In genomic region chr6:46053034-46053933, GRCh38 we compare ENCODE assay signal across 14 cellular contexts. TPM values are rescaled to one million over a fixed set of nuclear protein-coding genes. Genes with fewer than 3 reads are reported as not detected.
DNase-seq lines count a peak whose midpoint lies in the region; ATAC-seq, FAIRE-seq and TF ChIP-seq lines count a peak whose summit lies in the region.
"Had no signal": no experiment of that assay in that cellular context is flagged by ENCODE, and none has a peak within 500 bp of the region (broad histone marks: within the 10 kb centered on the region; RNA-seq: fewer than 3 reads in every experiment).

No MANE protein-coding gene starts in this region.

- DNase-seq in natural killer cell treated with Interleukin-12 subunit alpha and Interleukin-12 subunit beta and Interleukin-15 and Interleukin-18, amount 100 ng/mL, for 72 hours (ENCODE audit: low spot score) = no peak
- DNase-seq in natural killer cell (no peak), fibroblast of the aortic adventitia (ENCODE audit: low read depth) (peak; percentile 37), pancreas (no peak), aorta (no peak), GM19239 (ENCODE audit: insufficient read length, low spot score) (no peak), COLO829 (ENCODE audit: low spot score) (no peak)
- no peak for DNase-seq in activated CD8-positive, alpha-beta memory T cell treated with anti-CD3 and anti-CD28 coated beads for 24 hours
- DNase-seq: BE2C; GOT3; PC-9; stimulated activated naive B cell treated with anti-CD40 and anti-IgM and Interleukin-4, amounts not matched to agents 10 μg/mL and 1 μg/mL and 100 μg/mL, for 72 hours; T1000 had no signal

- peak overlapping the region; percentile 1 to 22 for H3K27ac Mint-ChIP-seq in natural killer cell treated with Interleukin-12 subunit alpha and Interleukin-12 subunit beta and Interleukin-15 and Interleukin-18, amount 100 ng/mL, for 72 hours
- H3K27ac Mint-ChIP-seq in natural killer cell = no peak overlapping the region
- H3K27ac Mint-ChIP-seq: IgD-negative memory B cell; stimulated activated naive B cell treated with anti-CD40 and anti-IgM and Interleukin-4, amounts not matched to agents 10 μg/mL and 1 μg/mL and 100 μg/mL, for 72 hours had no signal

- intact Hi-C loops in natural killer cell (cut with micrococcal nuclease) (no loop called here), pancreas (cut with DNase I) (no loop called here), aorta (cut with DNase I) (no loop called here)

- H3K27me3 ChIP-seq in pancreas = no peaks in the 10 kb centered on the region
- no peaks in the 10 kb centered on the region for H3K27me3 ChIP-seq in aorta (ENCODE audit: control insufficient read depth in 1 of 2, insufficient read depth in 2 of 2, low read length in 1 of 2)
- H3K27me3 ChIP-seq: BE2C had no signal

- no peaks in the 10 kb centered on the region for H3K9me3 Mint-ChIP-seq in natural killer cell treated with Interleukin-12 subunit alpha and Interleukin-12 subunit beta and Interleukin-15 and Interleukin-18, amount 100 ng/mL, for 72 hours
- H3K9me3 Mint-ChIP-seq in natural killer cell = no peaks in the 10 kb centered on the region

- H3K4me1 Mint-ChIP-seq in natural killer cell treated with Interleukin-12 subunit alpha and Interleukin-12 subunit beta and Interleukin-15 and Interleukin-18, amount 100 ng/mL, for 72 hours (ENCODE audit: low read depth in 2 of 2) = peaks cover 9 to 18% of the 10 kb centered on the region in 2 donors
- H3K4me1 Mint-ChIP-seq in natural killer cell = peaks cover 0 to 6% of the 10 kb centered on the region in 2 donors
- H3K4me1 Mint-ChIP-seq: stimulated activated naive B cell treated with anti-CD40 and anti-IgM and Interleukin-4, amounts not matched to agents 10 μg/mL and 1 μg/mL and 100 μg/mL, for 72 hours had no signal

- peak overlapping the region; percentile 5 for H3K4me3 Mint-ChIP-seq in natural killer cell treated with Interleukin-12 subunit alpha and Interleukin-12 subunit beta and Interleukin-15 and Interleukin-18, amount 100 ng/mL, for 72 hours
- H3K4me3 Mint-ChIP-seq in natural killer cell = no peak overlapping the region
- H3K4me3 Mint-ChIP-seq: IgD-negative memory B cell; stimulated activated naive B cell treated with anti-CD40 and anti-IgM and Interleukin-4, amounts not matched to agents 10 μg/mL and 1 μg/mL and 100 μg/mL, for 72 hours had no signal

- peaks cover 14 to 21% of the 10 kb centered on the region in 2 donors for H3K27me3 Mint-ChIP-seq in natural killer cell treated with Interleukin-12 subunit alpha and Interleukin-12 subunit beta and Interleukin-15 and Interleukin-18, amount 100 ng/mL, for 72 hours
- H3K27me3 Mint-ChIP-seq in natural killer cell (ENCODE audit: low read depth in 2 of 2) = peaks cover 19 to 35% of the 10 kb centered on the region in 2 donors

- H3K9me3 ChIP-seq in pancreas = no peaks in the 10 kb centered on the region
- H3K9me3 ChIP-seq in aorta (ENCODE audit: control insufficient read depth, low read length) = peaks cover 2% of the 10 kb centered on the region
- H3K9me3 ChIP-seq: BE2C had no signal

- peak; percentile 68 to 76 for ATAC-seq in natural killer cell treated with Interleukin-12 subunit alpha and Interleukin-12 subunit beta and Interleukin-15 and Interleukin-18, amount 100 ng/mL, for 72 hours
- ATAC-seq in natural killer cell (no peak), pancreas (peak in 2 of 4 donors; percentile 61 to 72), aorta (ENCODE audit: low FRiP score) (peak; percentile 40)
- ATAC-seq: stimulated activated naive B cell treated with anti-CD40 and anti-IgM and Interleukin-4, amounts not matched to agents 10 μg/mL and 1 μg/mL and 100 μg/mL, for 72 hours had no signal

- TF ChIP-seq CTCF in natural killer cell (IDR thresholded peaks at IDR 0.05) (no peak), fibroblast of the aortic adventitia (IDR thresholded peaks at IDR 0.05; ENCODE audit: insufficient read depth, low read length) (no peak), pancreas (IDR thresholded peaks at IDR 0.05) (no peak)

- H3K4me3 ChIP-seq in fibroblast of the aortic adventitia (ENCODE audit: low read depth, low read length) = no peak overlapping the region
- H3K4me3 ChIP-seq in pancreas = no peak overlapping the region
- no peak overlapping the region for H3K4me3 ChIP-seq in aorta (ENCODE audit: low read length in 2 of 2)
- H3K4me3 ChIP-seq: PC-9 had no signal

- H3K36me3 ChIP-seq in pancreas (no peaks in the 10 kb centered on the region), aorta (ENCODE audit: control insufficient read depth in 1 of 2, insufficient read depth in 2 of 2, low read length in 1 of 2) (no peaks in the 10 kb centered on the region)
- H3K36me3 ChIP-seq: BE2C had no signal

- peak; percentile 39 for FAIRE-seq in pancreas (lab: Jason Lieb, UNC)
- FAIRE-seq in GM19239 (lab: Jason Lieb, UNC) = no peak

- H3K27ac ChIP-seq in pancreas (peak overlapping the region in 2 of 4 donors; percentile 29 to 33), aorta (ENCODE audit: low read depth in 1 of 2, low read length in 2 of 2) (no peak overlapping the region)
- H3K27ac ChIP-seq: PC-9 had no signal

- WGBS in pancreas, 2 donors = 73 to 74% methylated on average over 9 of the region's 9 CpGs
- 37 to 38% methylated on average over 9 of the region's 9 CpGs for WGBS in aorta, 2 donors

- H3K36me3 Mint-ChIP-seq in natural killer cell treated with Interleukin-12 subunit alpha and Interleukin-12 subunit beta and Interleukin-15 and Interleukin-18, amount 100 ng/mL, for 72 hours = peaks cover 7% of the 10 kb centered on the region
- H3K36me3 Mint-ChIP-seq in natural killer cell = no peaks in the 10 kb centered on the region
- H3K36me3 Mint-ChIP-seq: IgD-negative memory B cell; stimulated activated naive B cell treated with anti-CD40 and anti-IgM and Interleukin-4, amounts not matched to agents 10 μg/mL and 1 μg/mL and 100 μg/mL, for 72 hours had no signal

- no peaks in the 10 kb centered on the region for H3K4me1 ChIP-seq in pancreas
- no peaks in the 10 kb centered on the region for H3K4me1 ChIP-seq in aorta (ENCODE audit: control insufficient read depth in 1 of 2, insufficient read depth in 2 of 2, low read length in 2 of 2)
- H3K4me1 ChIP-seq: BE2C had no signal

RNA-seq across cellular contexts. Expression of gene CLIC5, which starts 37.6 kb away (rescaled TPM):
- total RNA-seq in natural killer cell treated with Interleukin-12 subunit alpha and Interleukin-12 subunit beta and Interleukin-15 and Interleukin-18, amount 100 ng/mL, for 72 hours = 1 to 10 TPM in 1 of 2 donors, under 1 TPM in 1; 0.38 to 3.8 TPM
- 1 to 10 TPM in 2 of 3 donors, under 1 TPM in 1; 0.52 to 1.7 (median 1.4) TPM for total RNA-seq in natural killer cell
- total RNA-seq in fibroblast of the aortic adventitia (ENCODE audit: low replicate concordance) = 1.1 TPM in 1 of 2 replicates, not detected in the other
- total RNA-seq in pancreas = 1 to 10 TPM in 4 of 6 donors, under 1 TPM in 2; 0.83 to 2.1 (median 1.6) TPM
- 1 to 10 TPM in 1 of 2 donors, under 1 TPM in 1; 0.53 to 1.1 TPM for polyA plus RNA-seq in pancreas
- total RNA-seq in aorta = 1 to 10 TPM; 3.7 to 9.2 TPM
- 1 to 10 TPM in 1 of 2 donors, under 1 TPM in 1; 0.10 to 5.8 TPM for polyA plus RNA-seq in aorta

Comparison
In these comparisons a context has a peak if more than half of its experiments do, and no peak if none do; other contexts are left out.
1. ATAC-seq: peak in natural killer cell treated with Interleukin-12 subunit alpha and Interleukin-12 subunit beta and Interleukin-15 and Interleukin-18, amount 100 ng/mL, for 72 hours (2 of 2) and aorta (single experiment); none in natural killer cell (0 of 3).
2. H3K27ac Mint-ChIP-seq: peak in natural killer cell treated with Interleukin-12 subunit alpha and Interleukin-12 subunit beta and Interleukin-15 and Interleukin-18, amount 100 ng/mL, for 72 hours (2 of 2); none in natural killer cell (0 of 2).